In the genomic region with DNA sequence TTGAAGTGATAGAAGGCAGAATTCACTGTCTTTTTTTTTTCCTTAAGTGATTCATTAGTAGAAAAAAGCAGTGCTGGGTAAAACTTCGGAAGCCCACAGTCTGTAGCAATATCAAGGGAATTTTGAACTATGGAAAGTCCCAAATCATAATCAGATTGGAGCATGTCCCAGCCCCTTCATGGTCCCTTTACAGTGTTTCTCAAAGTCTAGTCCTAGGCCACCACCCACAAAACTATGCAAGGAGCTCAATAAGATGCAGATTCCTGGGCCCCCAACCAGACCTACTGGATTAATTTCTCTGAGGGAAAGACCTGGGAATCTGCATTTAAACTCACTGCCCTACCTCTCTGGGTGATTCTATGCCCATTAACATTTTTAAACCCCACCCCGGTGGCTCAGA, we compare ENCODE assay signal across 13 cellular contexts. TPM values are rescaled to one million over a fixed set of nuclear protein-coding genes. Genes with fewer than 3 reads are reported as not detected.
DNase-seq lines count a peak whose midpoint lies in the region; ATAC-seq, FAIRE-seq and TF ChIP-seq lines count a peak whose summit lies in the region.
"Had no signal": no experiment of that assay in that cellular context is flagged by ENCODE, and none has a peak within 500 bp of the region (broad histone marks: within the 10 kb centered on the region; RNA-seq: fewer than 3 reads in every experiment).

No MANE protein-coding gene starts in this region.

- H3K4me1 Mint-ChIP-seq in stimulated activated effector memory CD8-positive, alpha-beta T cell treated with anti-CD3 and anti-CD28 coated beads, Interleukin-12 subunit alpha, Interleukin-12 subunit beta, amount 100 ng/mL, for 72 hours: peaks cover 63% of the 10 kb centered on the region

- TF ChIP-seq POLR2A in K562 (conservative IDR thresholded peaks at IDR 0.05): no peak

- peak overlapping the region; percentile 7 for H3K27ac Mint-ChIP-seq in stimulated activated effector memory CD8-positive, alpha-beta T cell treated with anti-CD3 and anti-CD28 coated beads, Interleukin-12 subunit alpha, Interleukin-12 subunit beta, amount 100 ng/mL, for 72 hours

- H3K36me3 ChIP-seq in K562 (ENCODE audit: control insufficient read depth, insufficient read depth, low read length): no peaks in the 10 kb centered on the region
- H3K36me3 ChIP-seq: WERI-Rb-1 had no signal

- no peaks in the 10 kb centered on the region for H3K9me3 Mint-ChIP-seq in stimulated activated effector memory CD8-positive, alpha-beta T cell treated with anti-CD3 and anti-CD28 coated beads, Interleukin-12 subunit alpha, Interleukin-12 subunit beta, amount 100 ng/mL, for 72 hours
- H3K9me3 Mint-ChIP-seq: activated T-cell treated with anti-CD3 and anti-CD28 coated beads, Interleukin-2, amount 50 U/mL, for 4 hours had no signal

- intact Hi-C loops in K562 (cut with micrococcal nuclease): no loop called here

- no peaks in the 10 kb centered on the region for H3K9me1 ChIP-seq in K562 (ENCODE audit: control insufficient read depth, insufficient read depth, low read length)

- no peaks in the 10 kb centered on the region for H3K79me2 ChIP-seq in K562 (ENCODE audit: control insufficient read depth, insufficient read depth, low read length)

- no peak overlapping the region for H3K27ac ChIP-seq in K562 (ENCODE audit: extremely low read depth, low read depth, low read length)
- H3K27ac ChIP-seq: WERI-Rb-1 had no signal

- no peak overlapping the region for H3K4me2 ChIP-seq in K562 (ENCODE audit: insufficient read depth, low read length)

- no peak overlapping the region for H3K4me3 Mint-ChIP-seq in stimulated activated effector memory CD8-positive, alpha-beta T cell treated with anti-CD3 and anti-CD28 coated beads, Interleukin-12 subunit alpha, Interleukin-12 subunit beta, amount 100 ng/mL, for 72 hours
- H3K4me3 Mint-ChIP-seq: activated T-cell treated with anti-CD3 and anti-CD28 coated beads, Interleukin-2, amount 50 U/mL, for 4 hours had no signal

- H3K27me3 ChIP-seq in K562 (ENCODE audit: control insufficient read depth in 2 of 2, insufficient read depth in 2 of 2, low read length in 2 of 2): peaks cover 25 to 38% of the 10 kb centered on the region in 2 experiments

- no peak for TF ChIP-seq CTCF in K562 (IDR thresholded peaks at IDR 0.05 in 2 of 3, conservative IDR thresholded peaks at IDR 0.05 in 1 of 3; ENCODE audit: insufficient read depth in 2 of 3, low read depth in 1 of 3, low read length in 3 of 3)

- CTCF ChIA-PET in K562 (lab: Yijun Ruan, JAX; ENCODE audit: low intra/inter-chr PET ratio): no interaction called here

- no peaks in the 10 kb centered on the region for H4K20me1 ChIP-seq in K562 (replicated peaks; ENCODE audit: control insufficient read depth, insufficient read depth, low read length)

- no peak overlapping the region for H3K9ac ChIP-seq in K562 (ENCODE audit: insufficient read depth in 1 of 2, low read depth in 2 of 2, low read length in 2 of 2)

- no peak for TF ChIP-seq RAD21 in K562 (CRISPR knock-in tag; conservative IDR thresholded peaks at IDR 0.05 in 1 of 2, IDR thresholded peaks at IDR 0.05 in 1 of 2)

- no peak overlapping the region for H2AFZ ChIP-seq in K562 (ENCODE audit: low read depth, low read length)

- no TSS peak for BruUV-seq in K562 (replicated peaks; lab: Mats Ljungman, UMichigan)

- in situ Hi-C loops in K562 (cut with MboI): no loop called here

- peak; percentile 49 for DNase-seq in GM03348 (ENCODE audit: low spot score)
- DNase-seq in K562 (ENCODE audit: extremely low read depth in 1 of 4, low spot score in 3 of 4): no peak
- DNase-seq in iris pigment epithelial cell (ENCODE audit: low read depth): peak; percentile 68
- DNase-seq in stimulated activated effector memory CD8-positive, alpha-beta T cell treated with anti-CD3 and anti-CD28 coated beads, Interleukin-12 subunit alpha, Interleukin-12 subunit beta, amount 100 ng/mL, for 72 hours (ENCODE audit: low spot score in 2 of 2): no peak
- DNase-seq in NCI-H1436 treated with DMSO at 0.1 percent for 48 hours (lab: John Stamatoyannopoulos, UW): no peak
- DNase-seq in effector CD4-positive, alpha-beta T cell: no peak
- DNase-seq in NCI-H2107 (lab: John Stamatoyannopoulos, UW): no peak
- no peak for DNase-seq in OCI-M1 (lab: John Stamatoyannopoulos, UW)
- DNase-seq: activated T-cell treated with anti-CD3 and anti-CD28 coated beads, Interleukin-2, amount 50 U/mL, for 4 hours; midbrain; retina; WERI-Rb-1 had no signal

- no peak overlapping the region for H3K4me3 ChIP-seq in K562

- no peaks in the 10 kb centered on the region for H3K9me3 ChIP-seq in K562 (replicated peaks; ENCODE audit: control insufficient read depth, insufficient read depth, low read depth, low read length)

- H3K4me1 ChIP-seq in K562 (replicated peaks in 1 of 2; ENCODE audit: control insufficient read depth in 2 of 2, insufficient read depth in 2 of 2, low read length in 2 of 2): no peaks in the 10 kb centered on the region

- FAIRE-seq in K562 (lab: Jason Lieb, UNC): no peak
- FAIRE-seq: GM12891 had no signal

- 0% methylated on average over 2 of the region's 2 CpGs for WGBS in K562 (ENCODE audit: insufficient coverage, low coverage, missing lambda C conversion rate)

- peaks cover 92% of the 10 kb centered on the region for H3K36me3 Mint-ChIP-seq in stimulated activated effector memory CD8-positive, alpha-beta T cell treated with anti-CD3 and anti-CD28 coated beads, Interleukin-12 subunit alpha, Interleukin-12 subunit beta, amount 100 ng/mL, for 72 hours

- POLR2A ChIA-PET in K562 (lab: Yijun Ruan, JAX): interaction anchor here (0.9 to 1.2 kb wide), 3 partner anchors 9 to 23 kb away, joined by 3 to 5 read pairs (median 3); partner anchors contain the start of gene NEDD9

- TF ChIP-seq EP300 in K562 (IDR thresholded peaks at IDR 0.05; ENCODE audit: low read length): no peak

- ATAC-seq in K562: no peak
- no peak for ATAC-seq in stimulated activated effector memory CD8-positive, alpha-beta T cell treated with anti-CD3 and anti-CD28 coated beads, Interleukin-12 subunit alpha, Interleukin-12 subunit beta, amount 100 ng/mL, for 72 hours
- ATAC-seq: activated T-cell treated with anti-CD3 and anti-CD28 coated beads, Interleukin-2, amount 50 U/mL, for 4 hours had no signal

TF ChIP-seq in K562, 482 proteins besides CTCF, POLR2A, EP300 and RAD21:
- TF ChIP-seq ZNF324 (CRISPR knock-in tag; IDR thresholded peaks at IDR 0.05): no peak
- TF ChIP-seq ZNF165 (CRISPR knock-in tag; IDR thresholded peaks at IDR 0.05; ENCODE audit: borderline replicate concordance): no peak
- peak; percentile 19; the same call in 1 of the 2 replicates for TF ChIP-seq CBFA2T3 (IDR thresholded peaks at IDR 0.05)

RNA-seq across cellular contexts. Expression of gene NEDD9, which starts 22.5 kb away (rescaled TPM):
- total RNA-seq in K562 (2011; cell fraction: chromatin; rRNA removed; ENCODE audit: low replicate concordance): not detected in 2 replicates
- not detected in 2 replicates for total RNA-seq in K562 (2011; cell fraction: nucleolus; rRNA removed)
- not detected in 2 replicates for total RNA-seq in K562 (2011; cell fraction: nucleoplasm; rRNA removed)
- total RNA-seq in K562 (2014; rRNA removed): not detected in 2 replicates
- 0.04 TPM in 1 of 2 replicates, not detected in the other for total RNA-seq in K562 (2014; rRNA removed; fragmentation: Illumina TruSeq; extraction: Trizol)
- total RNA-seq in K562 (2015; rRNA removed; fragmentation: Illumina TruSeq; extraction: Trizol): 0.19 TPM in 1 of 2 replicates, not detected in the other
- total RNA-seq in K562 (2021): 0.18 and 0.31 TPM in 2 replicates
- polyA plus RNA-seq in K562 (2011; rRNA removed): 0.05 and 0.15 TPM in 2 replicates
- polyA plus RNA-seq in K562 (2011; cell fraction: cytosol; rRNA removed): 0.01 TPM in 1 of 2 replicates, not detected in the other
- polyA plus RNA-seq in K562 (2011; cell fraction: nucleus; rRNA removed): not detected in 2 replicates
- 0.17 and 1.1 TPM in 2 replicates for polyA plus RNA-seq in K562 (2012)
- polyA plus RNA-seq in K562 (2014; fragmentation: Illumina TruSeq; extraction: Trizol): not detected in 2 replicates
- not detected for polyA plus RNA-seq in K562 (2014; fragmentation: Nextera tagmentation; extraction: Ambion mirVana)
- not detected in 2 replicates for polyA plus RNA-seq in K562 (2014; rRNA removed)
- polyA minus RNA-seq in K562 (2011; rRNA and poly(A)+ RNA removed): 0.21 TPM in 1 of 2 replicates, not detected in the other
- 1.2 TPM in 1 of 2 replicates, not detected in the other for polyA minus RNA-seq in K562 (2011; cell fraction: cytosol; rRNA and poly(A)+ RNA removed)
- not detected in 2 replicates for polyA minus RNA-seq in K562 (2011; cell fraction: nucleus; rRNA and poly(A)+ RNA removed)

Comparison
In these comparisons a context has a peak if more than half of its experiments do, and no peak if none do; other contexts are left out.
1. DNase-seq: peak in GM03348 (single experiment) and iris pigment epithelial cell (single experiment); none in K562 (0 of 4), stimulated activated effector memory CD8-positive, alpha-beta T cell treated with anti-CD3 and anti-CD28 coated beads, Interleukin-12 subunit alpha, Interleukin-12 subunit beta, amount 100 ng/mL, for 72 hours (0 of 2), NCI-H1436 treated with DMSO at 0.1 percent for 48 hours (single experiment), effector CD4-positive, alpha-beta T cell (single experiment), NCI-H2107 (single experiment) and OCI-M1 (single experiment).